In the genomic region with DNA sequence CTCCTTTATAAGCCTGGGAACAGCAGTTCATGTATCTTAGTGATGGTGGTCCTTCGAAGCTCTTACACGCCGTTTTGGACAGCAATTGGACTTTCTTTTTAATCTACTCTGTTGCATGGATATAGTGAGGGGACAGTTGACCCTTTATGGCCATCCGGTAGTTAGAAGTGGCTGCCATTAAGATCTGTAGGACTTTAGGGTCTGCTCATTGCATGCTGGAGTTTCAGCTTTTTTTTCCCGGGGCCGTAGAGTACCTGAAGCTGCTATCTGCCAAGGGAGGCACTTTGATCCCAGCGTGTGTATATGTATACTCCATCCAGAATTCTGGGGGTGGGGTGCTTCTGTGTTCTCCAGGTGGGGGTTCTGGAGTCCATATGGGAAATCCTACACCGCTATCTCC, we compare ENCODE assay signal across 9 cellular contexts. TPM values are rescaled to one million over a fixed set of nuclear protein-coding genes. Genes with fewer than 3 reads are reported as not detected.
A peak's percentile ranks its signal among the peaks of the same experiment; 100 is the strongest.
DNase-seq lines count a peak whose midpoint lies in the region; ATAC-seq and TF ChIP-seq lines count a peak whose summit lies in the region.
"Had no signal": no experiment of that assay in that cellular context is flagged by ENCODE, and none has a peak within 500 bp of the region (broad histone marks: within the 10 kb centered on the region; RNA-seq: fewer than 3 reads in every experiment).

No MANE protein-coding gene starts in this region.

- H4K20me1 ChIP-seq in BLaER1 treated with 17β-estradiol and CSF1 and Interleukin-3, amounts not matched to agents 10 nM and 100 nM = peaks cover 0 to 18% (median 2%) of the 10 kb centered on the region in 11 experiments; a peak in 7 of 22 replicates
- peaks cover 30% of the 10 kb centered on the region for H4K20me1 ChIP-seq in neural progenitor cell (ENCODE audit: low read depth)

- peaks cover 3% of the 10 kb centered on the region for H3K36me3 Mint-ChIP-seq in neural progenitor cell

- no peak for TF ChIP-seq EP300 in esophagus muscularis mucosa (IDR thresholded peaks at IDR 0.05)

- H3K4me1 ChIP-seq in BLaER1 treated with 17β-estradiol and CSF1 and Interleukin-3, amounts not matched to agents 10 nM and 100 nM = peaks cover 31 to 45% (median 38%) of the 10 kb centered on the region in 10 experiments
- H3K4me1 ChIP-seq in esophagus muscularis mucosa (peaks cover 28 to 53% (median 44%) of the 10 kb centered on the region in 4 donors), neural progenitor cell (peaks cover 31% of the 10 kb centered on the region)

- H3K27ac Mint-ChIP-seq in neural progenitor cell = no peak overlapping the region
- H3K27ac Mint-ChIP-seq: dendritic cell treated with granulocyte-macrophage colony-stimulating factor and Interleukin-4, amounts not matched to agents 40 ng/mL and 50 ng/mL, for 4 days had no signal

- no peak for TF ChIP-seq CTCF in LNCaP clone FGC (IDR thresholded peaks at IDR 0.05; ENCODE audit: control insufficient read depth, extremely low read depth, insufficient read depth)
- TF ChIP-seq CTCF in esophagus muscularis mucosa (IDR thresholded peaks at IDR 0.05) = no peak
- TF ChIP-seq CTCF in neural progenitor cell (IDR thresholded peaks at IDR 0.05) = no peak

- H3K4me1 Mint-ChIP-seq in neural progenitor cell = peaks cover 8% of the 10 kb centered on the region

- DNase-seq in LNCaP clone FGC (ENCODE audit: low read depth) = no peak
- DNase-seq in esophagus muscularis mucosa (ENCODE audit: extremely low spot score) = no peak
- no peak for DNase-seq in neural progenitor cell (ENCODE audit: low spot score)
- no peak for DNase-seq in COLO668 (lab: John Stamatoyannopoulos, UW; ENCODE audit: unreplicated experiment)
- DNase-seq in AG08396 (ENCODE audit: low spot score) = no peak

- H3K4me3 ChIP-seq in BLaER1 treated with 17β-estradiol and CSF1 and Interleukin-3, amounts not matched to agents 10 nM and 100 nM = peak overlapping the region in 9 of 10 experiments; percentile 65 to 82 (median 74); a peak in 15 of 20 replicates
- H3K4me3 ChIP-seq in LNCaP clone FGC (ENCODE audit: low read depth, low read length) (peak overlapping the region; percentile 63), esophagus muscularis mucosa (peak overlapping the region in 1 of 4 donors; percentile 69), neural progenitor cell (peak overlapping the region; percentile 74)

- ATAC-seq in GM19397 (IDR thresholded peaks at IDR 0.05; ENCODE audit: unreplicated experiment) (no peak), GM19023 (IDR thresholded peaks at IDR 0.05; ENCODE audit: unreplicated experiment) (no peak)

- no peaks in the 10 kb centered on the region for H3K27me3 ChIP-seq in BLaER1 treated with 17β-estradiol and CSF1 and Interleukin-3, amounts not matched to agents 10 nM and 100 nM
- H3K27me3 ChIP-seq in esophagus muscularis mucosa (no peaks in the 10 kb centered on the region), neural progenitor cell (no peaks in the 10 kb centered on the region)

- no peak for TF ChIP-seq POLR2A in esophagus muscularis mucosa (IDR thresholded peaks at IDR 0.05; ENCODE audit: low read depth)

- H3K79me2 ChIP-seq in neural progenitor cell (ENCODE audit: low read depth) = peaks cover 20% of the 10 kb centered on the region

- H3K36me3 ChIP-seq in BLaER1 treated with 17β-estradiol and CSF1 and Interleukin-3, amounts not matched to agents 10 nM and 100 nM = peaks cover 14 to 61% (median 42%) of the 10 kb centered on the region in 11 experiments; a peak in 20 of 22 replicates
- H3K36me3 ChIP-seq in esophagus muscularis mucosa (peaks cover 2 to 15% (median 11%) of the 10 kb centered on the region in 4 donors), neural progenitor cell (no peaks in the 10 kb centered on the region)

- peaks cover 3% of the 10 kb centered on the region for H3K27me3 Mint-ChIP-seq in neural progenitor cell (ENCODE audit: insufficient read depth, low read depth)
- H3K27me3 Mint-ChIP-seq: dendritic cell treated with granulocyte-macrophage colony-stimulating factor and Interleukin-4, amounts not matched to agents 40 ng/mL and 50 ng/mL, for 4 days had no signal

- H2AFZ ChIP-seq in neural progenitor cell (replicated peaks) = no peak overlapping the region

- WGBS in esophagus muscularis mucosa = 94% methylated on average over 8 of the region's 8 CpGs

- no peaks in the 10 kb centered on the region for H3K9me3 Mint-ChIP-seq in neural progenitor cell
- H3K9me3 Mint-ChIP-seq: dendritic cell treated with granulocyte-macrophage colony-stimulating factor and Interleukin-4, amounts not matched to agents 40 ng/mL and 50 ng/mL, for 4 days had no signal

- H3K9ac ChIP-seq in BLaER1 treated with 17β-estradiol and CSF1 and Interleukin-3, amounts not matched to agents 10 nM and 100 nM = peak overlapping the region; percentile 87 to 97 (median 94)
- no peak overlapping the region for H3K9ac ChIP-seq in neural progenitor cell

- peaks cover 43% of the 10 kb centered on the region for H3F3A ChIP-seq in neural progenitor cell (ENCODE audit: low read depth)

- H3K4me3 Mint-ChIP-seq in neural progenitor cell = no peak overlapping the region
- H3K4me3 Mint-ChIP-seq: dendritic cell treated with granulocyte-macrophage colony-stimulating factor and Interleukin-4, amounts not matched to agents 40 ng/mL and 50 ng/mL, for 4 days had no signal

- no peaks in the 10 kb centered on the region for H3K9me3 ChIP-seq in BLaER1 treated with 17β-estradiol and CSF1 and Interleukin-3, amounts not matched to agents 10 nM and 100 nM (replicated peaks in 1 of 11)
- H3K9me3 ChIP-seq in esophagus muscularis mucosa (no peaks in the 10 kb centered on the region), neural progenitor cell (ENCODE audit: low read depth) (no peaks in the 10 kb centered on the region)

- intact Hi-C loops in esophagus muscularis mucosa (cut with DNase I) = no loop called here

- H3K27ac ChIP-seq in BLaER1 treated with 17β-estradiol and CSF1 and Interleukin-3, amounts not matched to agents 10 nM and 100 nM = peak overlapping the region in 9 of 11 experiments; percentile 89 to 99 (median 97); a peak in 14 of 22 replicates
- H3K27ac ChIP-seq in esophagus muscularis mucosa (replicated peaks in 1 of 4) (peak overlapping the region in 3 of 4 donors; percentile 91 to 95 (median 92)), neural progenitor cell (no peak overlapping the region)

- peak overlapping the region; percentile 85 to 100 (median 98) for H3K4me2 ChIP-seq in BLaER1 treated with 17β-estradiol and CSF1 and Interleukin-3, amounts not matched to agents 10 nM and 100 nM
- H3K4me2 ChIP-seq in neural progenitor cell = peak overlapping the region; percentile 94

RNA-seq across cellular contexts. Expression of gene CYB5D1, which starts 1.2 kb away (rescaled TPM):
- total RNA-seq in esophagus muscularis mucosa (10 to 100 TPM; 11.6 to 14.9 (median 12.0) TPM), neural progenitor cell (ENCODE audit: low replicate concordance) (11.5 and 12.9 TPM in 2 replicates)

RNA-seq across cellular contexts. Expression of gene NAA38, which starts 1.7 kb away (rescaled TPM):
- 100 to 1,000 TPM in 2 of 4 donors, 10 to 100 TPM in 2; 61.4 to 110 (median 102) TPM for total RNA-seq in esophagus muscularis mucosa
- total RNA-seq in neural progenitor cell (ENCODE audit: low replicate concordance) = 8.6 and 27.4 TPM in 2 replicates

RNA-seq across cellular contexts. Expression of gene TMEM88, which starts 4.2 kb away (rescaled TPM):
- total RNA-seq in esophagus muscularis mucosa (10 to 100 TPM; 13.3 to 45.9 (median 42.5) TPM), neural progenitor cell (ENCODE audit: low replicate concordance) (13.8 and 53.7 TPM in 2 replicates)

RNA-seq across cellular contexts. Expression of gene KDM6B, which starts 25.0 kb away (rescaled TPM):
- total RNA-seq in esophagus muscularis mucosa (100 to 1,000 TPM in 1 of 4 donors, 10 to 100 TPM in 3; 10.8 to 101 (median 15.1) TPM), neural progenitor cell (ENCODE audit: low replicate concordance) (6.8 and 12.3 TPM in 2 replicates)

RNA-seq across cellular contexts. Expression of gene CHD3, which starts 29.6 kb away (rescaled TPM):
- total RNA-seq in esophagus muscularis mucosa (100 to 1,000 TPM in 3 of 4 donors, 10 to 100 TPM in 1; 82.7 to 139 (median 111) TPM), neural progenitor cell (ENCODE audit: low replicate concordance) (12.8 and 28.0 TPM in 2 replicates)
